ENCODE assay signal across 10 cellular contexts in genomic region chr3:184005981-184006507, GRCh38. TPM values are rescaled to one million over a fixed set of nuclear protein-coding genes. Genes with fewer than 3 reads are reported as not detected.
A peak's percentile ranks its signal among the peaks of the same experiment; 100 is the strongest.
DNase-seq lines count a peak whose midpoint lies in the region; ATAC-seq, FAIRE-seq and TF ChIP-seq lines count a peak whose summit lies in the region.
"Had no signal": no experiment of that assay in that cellular context is flagged by ENCODE, and none has a peak within 500 bp of the region (broad histone marks: within the 10 kb centered on the region; RNA-seq: fewer than 3 reads in every experiment).

No MANE protein-coding gene starts in this region.

- H3K4me3 ChIP-seq in adrenal gland = no peak overlapping the region

- peak; percentile 91 for ATAC-seq in GM18502 (IDR thresholded peaks at IDR 0.05; ENCODE audit: poor library complexity, unreplicated experiment)
- ATAC-seq in HG03025 (IDR thresholded peaks at IDR 0.05; ENCODE audit: low FRiP score, unreplicated experiment) = peak; percentile 61
- ATAC-seq in stimulated activated naive B cell treated with anti-CD40 and anti-IgM and Interleukin-4, amounts not matched to agents 10 μg/mL and 1 μg/mL and 100 μg/mL, for 72 hours (replicated peaks) = peak; percentile 87 to 91

- H3K27me3 ChIP-seq in adrenal gland = no peaks in the 10 kb centered on the region

- H3K4me1 ChIP-seq in adrenal gland (replicated peaks in 1 of 2) = peaks cover 0 to 40% of the 10 kb centered on the region in 2 donors

- WGBS in adrenal gland, 4 donors = 11 to 25% (median 14%) methylated on average over 10 to 11 of the region's 11 CpGs

- H3K9me3 ChIP-seq in adrenal gland (replicated peaks in 1 of 3) = no peaks in the 10 kb centered on the region

- no peak for FAIRE-seq in HTR-8/SVneo (lab: Jason Lieb, UNC)

- H3K27me3 Mint-ChIP-seq in stimulated activated naive B cell treated with anti-CD40 and anti-IgM and Interleukin-4, amounts not matched to agents 10 μg/mL and 1 μg/mL and 100 μg/mL, for 72 hours = no peaks in the 10 kb centered on the region
- H3K27me3 Mint-ChIP-seq: central memory CD8-positive, alpha-beta T cell had no signal

- no peak for TF ChIP-seq CTCF in 22Rv1 (IDR thresholded peaks at IDR 0.05)
- no peak for TF ChIP-seq CTCF in adrenal gland (IDR thresholded peaks at IDR 0.05)

- TF ChIP-seq POLR2A in adrenal gland (IDR thresholded peaks at IDR 0.05) = no peak

- H3K4me3 Mint-ChIP-seq in stimulated activated naive B cell treated with anti-CD40 and anti-IgM and Interleukin-4, amounts not matched to agents 10 μg/mL and 1 μg/mL and 100 μg/mL, for 72 hours = peak overlapping the region; percentile 81 to 82
- H3K4me3 Mint-ChIP-seq: central memory CD8-positive, alpha-beta T cell had no signal

- intact Hi-C loops in adrenal gland (cut with DNase I) = no loop called here

- H3K36me3 ChIP-seq in adrenal gland (replicated peaks in 1 of 2) = no peaks in the 10 kb centered on the region

- peaks cover 20 to 44% of the 10 kb centered on the region in 2 donors for H3K4me1 Mint-ChIP-seq in stimulated activated naive B cell treated with anti-CD40 and anti-IgM and Interleukin-4, amounts not matched to agents 10 μg/mL and 1 μg/mL and 100 μg/mL, for 72 hours
- H3K4me1 Mint-ChIP-seq: central memory CD8-positive, alpha-beta T cell had no signal

- peaks cover 13 to 23% of the 10 kb centered on the region in 2 donors for H3K36me3 Mint-ChIP-seq in stimulated activated naive B cell treated with anti-CD40 and anti-IgM and Interleukin-4, amounts not matched to agents 10 μg/mL and 1 μg/mL and 100 μg/mL, for 72 hours

- DNase-seq in NCI-H2196 (lab: John Stamatoyannopoulos, UW; ENCODE audit: unreplicated experiment) (peak; percentile 97), adrenal gland (peak; percentile 63 to 95 (median 81)), iPS-NIHi7 (ENCODE audit: extremely low spot score) (peak; percentile 30), HTR-8/SVneo (ENCODE audit: insufficient read length, low spot score) (no peak)
- peak; percentile 43 for DNase-seq in stimulated activated naive B cell treated with anti-CD40 and anti-IgM and Interleukin-4, amounts not matched to agents 10 μg/mL and 1 μg/mL and 100 μg/mL, for 72 hours

- H3K27ac Mint-ChIP-seq in stimulated activated naive B cell treated with anti-CD40 and anti-IgM and Interleukin-4, amounts not matched to agents 10 μg/mL and 1 μg/mL and 100 μg/mL, for 72 hours = peak overlapping the region; percentile 95

- no peaks in the 10 kb centered on the region for H3K9me3 Mint-ChIP-seq in stimulated activated naive B cell treated with anti-CD40 and anti-IgM and Interleukin-4, amounts not matched to agents 10 μg/mL and 1 μg/mL and 100 μg/mL, for 72 hours
- H3K9me3 Mint-ChIP-seq: central memory CD8-positive, alpha-beta T cell had no signal

- H3K27ac ChIP-seq in 22Rv1 (peak overlapping the region; percentile 89), adrenal gland (peak overlapping the region in 2 of 5 donors; percentile 31 to 59)

RNA-seq across cellular contexts. Expression of gene ABCC5, which starts 11.6 kb away (rescaled TPM):
- 10 to 100 TPM; 11.4 to 45.3 (median 24.8) TPM for total RNA-seq in adrenal gland
- 10 to 100 TPM; 20.8 to 53.9 (median 33.2) TPM for polyA plus RNA-seq in adrenal gland

RNA-seq across cellular contexts. Expression of gene HTR3D, which starts 25.5 kb away (rescaled TPM):
- not detected for total RNA-seq in adrenal gland
- polyA plus RNA-seq in adrenal gland = not detected
- total RNA-seq: temporal lobe had no signal

RNA-seq across cellular contexts. Expression of gene HTR3C, which starts 46.8 kb away (rescaled TPM):
- not detected for total RNA-seq in adrenal gland
- polyA plus RNA-seq in adrenal gland = under 1 TPM in 1 of 3 donors, not detected in 2; 0.03 TPM
- total RNA-seq: temporal lobe had no signal
